Comparison of ENCODE assay signal across 8 cellular contexts in the genomic region with DNA sequence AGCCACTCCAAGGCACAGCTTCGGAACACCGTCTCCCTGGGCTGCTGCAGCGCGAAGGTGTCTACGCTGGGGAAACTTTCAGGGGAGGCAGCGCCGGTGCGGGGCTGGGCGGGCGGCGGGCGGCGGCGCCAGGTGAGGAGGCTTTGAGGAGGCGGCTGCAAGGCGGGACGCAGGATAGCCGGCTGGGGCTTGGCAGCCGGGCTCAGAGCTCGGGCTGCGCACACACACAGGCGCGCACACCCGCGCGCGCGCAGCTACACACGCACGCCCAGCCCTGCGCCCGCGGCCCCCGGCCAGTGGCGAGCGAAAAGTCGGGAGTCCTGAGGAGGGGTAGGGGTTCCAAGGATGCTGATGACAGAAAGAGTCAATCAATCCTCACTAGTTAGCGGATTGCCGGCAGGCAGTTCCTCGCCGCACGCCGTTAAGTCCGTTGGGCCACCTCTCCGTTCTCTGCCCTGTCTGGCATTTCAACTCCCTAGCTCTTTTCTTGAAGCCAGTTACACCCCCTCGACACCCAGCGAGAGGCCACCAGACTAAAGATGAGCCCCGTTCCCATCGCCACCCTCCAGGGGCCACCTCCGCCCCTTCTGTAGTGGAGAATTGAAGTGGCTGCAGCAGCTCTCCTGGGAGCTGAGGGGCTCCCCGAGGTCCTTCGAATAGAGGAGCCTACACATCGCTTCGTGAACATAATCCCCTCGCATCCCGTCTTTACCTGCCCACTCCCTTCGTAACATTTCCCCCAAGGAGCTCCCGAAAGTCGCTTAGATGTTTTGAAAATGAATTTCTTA. TPM values are rescaled to one million over a fixed set of nuclear protein-coding genes. Genes with fewer than 3 reads are reported as not detected.
DNase-seq lines count a peak whose midpoint lies in the region; ATAC-seq, FAIRE-seq and TF ChIP-seq lines count a peak whose summit lies in the region.

TSS of gene LINGO2 (minus strand) at position 228 of the 788 bp plus-strand sequence.

- DNase-seq in CD4-positive, alpha-beta memory T cell, result no peak
- DNase-seq in NCI-H146 (lab: John Stamatoyannopoulos, UW), result peak; percentile 92
- no peak for DNase-seq in astrocyte (ENCODE audit: low read depth)
- peak; percentile 80 for DNase-seq in left kidney (ENCODE audit: low read depth, low spot score)
- DNase-seq in thyroid gland, result peak; percentile 45 to 51
- no peak for DNase-seq in dermis blood vessel endothelial cell
- DNase-seq in activated CD4-positive, alpha-beta memory T cell treated with anti-CD3 and anti-CD28 coated beads, Interleukin-2, amount 10 ng/mL, durations not matched to agents 7 days and 5 days, result no peak

- intact Hi-C loops in CD4-positive, alpha-beta memory T cell (cut with micrococcal nuclease), result no loop called here
- intact Hi-C loops in thyroid gland (cut with DNase I), result no loop called here

- H3K4me1 Mint-ChIP-seq in CD4-positive, alpha-beta memory T cell, result peaks cover 4 to 22% (median 11%) of the 10 kb centered on the region in 4 donors
- H3K4me1 Mint-ChIP-seq in astrocyte (ENCODE audit: low read depth, unreplicated experiment), result peaks cover 10% of the 10 kb centered on the region
- peaks cover 9% of the 10 kb centered on the region for H3K4me1 Mint-ChIP-seq in activated CD4-positive, alpha-beta memory T cell treated with anti-CD3 and anti-CD28 coated beads, Interleukin-2, amount 10 ng/mL, durations not matched to agents 7 days and 5 days

- H3K4me2 ChIP-seq in astrocyte (ENCODE audit: low read length), result peak within 1 kb of the TSS; percentile 90

- no peak for TF ChIP-seq CTCF in astrocyte (IDR thresholded peaks at IDR 0.05; ENCODE audit: insufficient read depth, low read depth, low read length)
- TF ChIP-seq CTCF in thyroid gland (IDR thresholded peaks at IDR 0.05), result no peak

- no peaks in the 10 kb centered on the region for H3K79me2 ChIP-seq in astrocyte (ENCODE audit: insufficient read depth, low read length)

- no peak within 1 kb of the TSS for H3K27ac Mint-ChIP-seq in CD4-positive, alpha-beta memory T cell
- peak within 1 kb of the TSS; percentile 81 for H3K27ac Mint-ChIP-seq in astrocyte (ENCODE audit: unreplicated experiment)
- no peak within 1 kb of the TSS for H3K27ac Mint-ChIP-seq in activated CD4-positive, alpha-beta memory T cell treated with anti-CD3 and anti-CD28 coated beads, Interleukin-2, amount 10 ng/mL, durations not matched to agents 7 days and 5 days

- H4K20me1 ChIP-seq in astrocyte (ENCODE audit: insufficient read depth, low read length), result no peaks in the 10 kb centered on the region

- H3K36me3 ChIP-seq in CD4-positive, alpha-beta memory T cell (ENCODE audit: insufficient read depth, low read length), result no peaks in the 10 kb centered on the region
- H3K36me3 ChIP-seq in astrocyte (ENCODE audit: insufficient read depth, low read length), result no peaks in the 10 kb centered on the region
- H3K36me3 ChIP-seq in thyroid gland, result no peaks in the 10 kb centered on the region

- H3K27ac ChIP-seq in CD4-positive, alpha-beta memory T cell (ENCODE audit: low read depth, low read length), result no peak within 1 kb of the TSS
- H3K27ac ChIP-seq in astrocyte (ENCODE audit: low read depth, low read length), result no peak within 1 kb of the TSS
- peak within 1 kb of the TSS in 2 of 3 donors; percentile 23 to 59 for H3K27ac ChIP-seq in thyroid gland

- POLR2A ChIA-PET in CD4-positive, alpha-beta memory T cell (lab: Charles Lee; ENCODE audit: partially characterized antibody), result no interaction called here
- POLR2A ChIA-PET in activated CD4-positive, alpha-beta memory T cell treated with anti-CD3 and anti-CD28 coated beads, Interleukin-2, amount 10 ng/mL, durations not matched to agents 7 days and 5 days (lab: Charles Lee), result no interaction called here

- no peaks in the 10 kb centered on the region for H3K9me3 ChIP-seq in CD4-positive, alpha-beta memory T cell (ENCODE audit: control insufficient read depth in 1 of 2, low read length in 2 of 2)
- no peaks in the 10 kb centered on the region for H3K9me3 ChIP-seq in astrocyte (ENCODE audit: insufficient read depth, low read depth, low read length)
- no peaks in the 10 kb centered on the region for H3K9me3 ChIP-seq in thyroid gland

- ATAC-seq in GM19023 (IDR thresholded peaks at IDR 0.05; ENCODE audit: unreplicated experiment), result no peak

- FAIRE-seq in astrocyte (lab: Jason Lieb, UNC), result no peak

- peaks cover 12% of the 10 kb centered on the region for H3K27me3 ChIP-seq in CD4-positive, alpha-beta memory T cell (ENCODE audit: insufficient read depth, low read length)
- H3K27me3 ChIP-seq in astrocyte (ENCODE audit: insufficient read depth, low read length), result peaks cover 46% of the 10 kb centered on the region
- no peaks in the 10 kb centered on the region for H3K27me3 ChIP-seq in thyroid gland

- CTCF ChIA-PET in CD4-positive, alpha-beta memory T cell (lab: Charles Lee; ENCODE audit: partially characterized antibody), result interaction anchor here (0.5 kb wide), 1 partner anchor 684 kb away, joined by 6 read pairs; no protein-coding TSS in a partner anchor
- CTCF ChIA-PET in activated CD4-positive, alpha-beta memory T cell treated with anti-CD3 and anti-CD28 coated beads, Interleukin-2, amount 10 ng/mL, durations not matched to agents 7 days and 5 days (lab: Charles Lee), result no interaction called here

- peak within 1 kb of the TSS in 7 of 8 donors; percentile 25 to 77 (median 66) for H3K4me3 Mint-ChIP-seq in CD4-positive, alpha-beta memory T cell
- H3K4me3 Mint-ChIP-seq in astrocyte (ENCODE audit: unreplicated experiment), result peak within 1 kb of the TSS; percentile 96
- H3K4me3 Mint-ChIP-seq in activated CD4-positive, alpha-beta memory T cell treated with anti-CD3 and anti-CD28 coated beads, Interleukin-2, amount 10 ng/mL, durations not matched to agents 7 days and 5 days, result no peak within 1 kb of the TSS

- peaks cover 29 to 42% of the 10 kb centered on the region in 2 donors for H3K27me3 Mint-ChIP-seq in CD4-positive, alpha-beta memory T cell
- H3K27me3 Mint-ChIP-seq in astrocyte (ENCODE audit: low read depth, unreplicated experiment), result peaks cover 23% of the 10 kb centered on the region
- H3K27me3 Mint-ChIP-seq in activated CD4-positive, alpha-beta memory T cell treated with anti-CD3 and anti-CD28 coated beads, Interleukin-2, amount 10 ng/mL, durations not matched to agents 7 days and 5 days, result peaks cover 46% of the 10 kb centered on the region

- H3K4me1 ChIP-seq in CD4-positive, alpha-beta memory T cell (ENCODE audit: insufficient read depth, low read length), result peaks cover 5% of the 10 kb centered on the region
- H3K4me1 ChIP-seq in astrocyte (ENCODE audit: insufficient read depth, low read length) (peaks cover 13% of the 10 kb centered on the region), thyroid gland (no peaks in the 10 kb centered on the region)

- peak within 1 kb of the TSS; percentile 77 for H2AFZ ChIP-seq in astrocyte (ENCODE audit: low read depth, low read length)

- no peaks in the 10 kb centered on the region for H3K36me3 Mint-ChIP-seq in CD4-positive, alpha-beta memory T cell
- H3K36me3 Mint-ChIP-seq in astrocyte (ENCODE audit: low read depth, unreplicated experiment), result no peaks in the 10 kb centered on the region
- no peaks in the 10 kb centered on the region for H3K36me3 Mint-ChIP-seq in activated CD4-positive, alpha-beta memory T cell treated with anti-CD3 and anti-CD28 coated beads, Interleukin-2, amount 10 ng/mL, durations not matched to agents 7 days and 5 days (ENCODE audit: low read depth)

- no peak within 1 kb of the TSS for H3K4me3 ChIP-seq in CD4-positive, alpha-beta memory T cell (ENCODE audit: low read length in 2 of 2)
- H3K4me3 ChIP-seq in astrocyte (ENCODE audit: insufficient read depth, low read depth, low read length) (peak within 1 kb of the TSS; percentile 61), thyroid gland (replicated peaks in 1 of 3) (peak within 1 kb of the TSS; percentile 48 to 69 (median 63))

- H3K9me3 Mint-ChIP-seq in CD4-positive, alpha-beta memory T cell, result peaks cover 0 to 11% (median 2%) of the 10 kb centered on the region in 8 donors
- peaks cover 2% of the 10 kb centered on the region for H3K9me3 Mint-ChIP-seq in astrocyte (ENCODE audit: unreplicated experiment)
- H3K9me3 Mint-ChIP-seq in activated CD4-positive, alpha-beta memory T cell treated with anti-CD3 and anti-CD28 coated beads, Interleukin-2, amount 10 ng/mL, durations not matched to agents 7 days and 5 days, result no peaks in the 10 kb centered on the region

- no peak for TF ChIP-seq POLR2A in thyroid gland (IDR thresholded peaks at IDR 0.05)

- 1 to 3% methylated on average over 24 to 38 of the region's 59 CpGs for WGBS in thyroid gland, 2 donors

- H3K9ac ChIP-seq in astrocyte (ENCODE audit: low read length), result peak within 1 kb of the TSS; percentile 20

RNA-seq across cellular contexts. Expression of gene LINGO2, which starts in this region (rescaled TPM):
- total RNA-seq in CD4-positive, alpha-beta memory T cell, result not detected
- not detected for polyA plus RNA-seq in CD4-positive, alpha-beta memory T cell
- total RNA-seq in astrocyte, result 3.7 and 6.9 TPM in 2 replicates
- 1 to 10 TPM; 1.2 to 9.7 (median 5.6) TPM for total RNA-seq in thyroid gland
- under 0.01 TPM in 1 of 2 replicates, not detected in the other for total RNA-seq in dermis blood vessel endothelial cell
- total RNA-seq in activated CD4-positive, alpha-beta memory T cell treated with anti-CD3 and anti-CD28 coated beads, Interleukin-2, amount 10 ng/mL, durations not matched to agents 7 days and 5 days, result not detected

Comparison
In these comparisons a context has a peak if more than half of its experiments do, and no peak if none do; other contexts are left out.
1. DNase-seq: peak in NCI-H146 (single experiment), left kidney (single experiment) and thyroid gland (2 of 2); none in CD4-positive, alpha-beta memory T cell (0 of 5), astrocyte (single experiment), dermis blood vessel endothelial cell (single experiment) and activated CD4-positive, alpha-beta memory T cell treated with anti-CD3 and anti-CD28 coated beads, Interleukin-2, amount 10 ng/mL, durations not matched to agents 7 days and 5 days (single experiment).
2. H3K27ac ChIP-seq: peak in thyroid gland (2 of 3); none in CD4-positive, alpha-beta memory T cell (single experiment) and astrocyte (single experiment).
3. H3K4me3 ChIP-seq: peak in astrocyte (single experiment) and thyroid gland (3 of 3); none in CD4-positive, alpha-beta memory T cell (0 of 2).